Comparison of ENCODE assay signal across 1 cellular context in genomic region chr10:70430489-70431445, GRCh38.
TF ChIP-seq lines count a peak whose summit lies in the region.

No MANE protein-coding gene starts in this region.

TF ChIP-seq in HepG2, 621 proteins besides CTCF, POLR2A, EP300 and RAD21 (continued from another document and continues in another):
- TF ChIP-seq TRIM22 (IDR thresholded peaks at IDR 0.05) (no peak), PRMT3 (CRISPR knock-in tag; IDR thresholded peaks at IDR 0.05; ENCODE audit: borderline replicate concordance, low read depth) (no peak), ZNF570 (CRISPR knock-in tag; IDR thresholded peaks at IDR 0.05; ENCODE audit: borderline replicate concordance) (no peak), RBM22 (optimal IDR thresholded peaks at IDR 0.05; ENCODE audit: low read length) (peak; percentile 38), STAG1 (CRISPR knock-in tag; IDR thresholded peaks at IDR 0.05) (peak; percentile 65), RFX5 (IDR thresholded peaks at IDR 0.05; ENCODE audit: low read depth, low read length) (0 out of 2 replicates have a peak, but pooled peaks have one; percentile 48), TBX2 (CRISPR knock-in tag; IDR thresholded peaks at IDR 0.05; ENCODE audit: borderline replicate concordance) (0 out of 2 replicates have a peak, but pooled peaks have one; percentile 24), ZNF773 (CRISPR knock-in tag; IDR thresholded peaks at IDR 0.05; ENCODE audit: borderline replicate concordance) (no peak), PAXIP1 (CRISPR knock-in tag; conservative IDR thresholded peaks at IDR 0.05) (peak; percentile 40; the same call in 1 of the 2 replicates), ZHX1 (CRISPR knock-in tag; IDR thresholded peaks at IDR 0.05; ENCODE audit: low read depth) (0 out of 2 replicates have a peak, but pooled peaks have one; percentile 38), ZNF589 (CRISPR knock-in tag; conservative IDR thresholded peaks at IDR 0.05) (no peak), ARID5B (CRISPR knock-in tag; IDR thresholded peaks at IDR 0.05) (peak; percentile 67), SMAD3 (CRISPR knock-in tag; IDR thresholded peaks at IDR 0.05) (0 out of 2 replicates have a peak, but pooled peaks have one; percentile 39), ZNF501 (CRISPR knock-in tag; IDR thresholded peaks at IDR 0.05) (0 out of 2 replicates have a peak, but pooled peaks have one; percentile 14), ZNF678 (CRISPR knock-in tag; IDR thresholded peaks at IDR 0.05) (no peak), HOXA9 (CRISPR knock-in tag; IDR thresholded peaks at IDR 0.05; ENCODE audit: borderline replicate concordance) (no peak), ATF7 (IDR thresholded peaks at IDR 0.05) (no peak), ATF7 (CRISPR knock-in tag; IDR thresholded peaks at IDR 0.05) (no peak), ATF1 (CRISPR knock-in tag; IDR thresholded peaks at IDR 0.05) (peak; percentile 74), ZNF317 (CRISPR knock-in tag; IDR thresholded peaks at IDR 0.05) (no peak), FOSL2 (CRISPR knock-in tag; IDR thresholded peaks at IDR 0.05) (peak; percentile 46; the same call in 1 of the 2 replicates), CREB1 (IDR thresholded peaks at IDR 0.05) (peak; percentile 68), CREB1 (CRISPR knock-in tag; IDR thresholded peaks at IDR 0.05) (peak; percentile 82), RERE (CRISPR knock-in tag; IDR thresholded peaks at IDR 0.05; ENCODE audit: low read depth) (0 out of 2 replicates have a peak, but pooled peaks have one; percentile 33), CEBPG (CRISPR knock-in tag; IDR thresholded peaks at IDR 0.05) (peak; percentile 74), ARID4A (CRISPR knock-in tag; IDR thresholded peaks at IDR 0.05; ENCODE audit: borderline replicate concordance) (peak; percentile 63; the same call in 1 of the 2 replicates), KDM2A (CRISPR knock-in tag; IDR thresholded peaks at IDR 0.05; ENCODE audit: borderline replicate concordance, low read depth) (peak; percentile 57; the same call in 1 of the 2 replicates), RXRB (CRISPR knock-in tag; IDR thresholded peaks at IDR 0.05; ENCODE audit: borderline replicate concordance) (peak; percentile 50), SOX13 (IDR thresholded peaks at IDR 0.05) (no peak), SOX13 (CRISPR knock-in tag; conservative IDR thresholded peaks at IDR 0.05 in 1 of 2, IDR thresholded peaks at IDR 0.05 in 1 of 2) (peak in 1 of 2 experiments; percentile 72; a peak in 2 of 4 replicates), KAT8 (CRISPR knock-in tag; IDR thresholded peaks at IDR 0.05) (peak; percentile 33; the same call in 1 of the 2 replicates)
